Comparison of ENCODE assay signal across 8 cellular contexts in the genomic region with DNA sequence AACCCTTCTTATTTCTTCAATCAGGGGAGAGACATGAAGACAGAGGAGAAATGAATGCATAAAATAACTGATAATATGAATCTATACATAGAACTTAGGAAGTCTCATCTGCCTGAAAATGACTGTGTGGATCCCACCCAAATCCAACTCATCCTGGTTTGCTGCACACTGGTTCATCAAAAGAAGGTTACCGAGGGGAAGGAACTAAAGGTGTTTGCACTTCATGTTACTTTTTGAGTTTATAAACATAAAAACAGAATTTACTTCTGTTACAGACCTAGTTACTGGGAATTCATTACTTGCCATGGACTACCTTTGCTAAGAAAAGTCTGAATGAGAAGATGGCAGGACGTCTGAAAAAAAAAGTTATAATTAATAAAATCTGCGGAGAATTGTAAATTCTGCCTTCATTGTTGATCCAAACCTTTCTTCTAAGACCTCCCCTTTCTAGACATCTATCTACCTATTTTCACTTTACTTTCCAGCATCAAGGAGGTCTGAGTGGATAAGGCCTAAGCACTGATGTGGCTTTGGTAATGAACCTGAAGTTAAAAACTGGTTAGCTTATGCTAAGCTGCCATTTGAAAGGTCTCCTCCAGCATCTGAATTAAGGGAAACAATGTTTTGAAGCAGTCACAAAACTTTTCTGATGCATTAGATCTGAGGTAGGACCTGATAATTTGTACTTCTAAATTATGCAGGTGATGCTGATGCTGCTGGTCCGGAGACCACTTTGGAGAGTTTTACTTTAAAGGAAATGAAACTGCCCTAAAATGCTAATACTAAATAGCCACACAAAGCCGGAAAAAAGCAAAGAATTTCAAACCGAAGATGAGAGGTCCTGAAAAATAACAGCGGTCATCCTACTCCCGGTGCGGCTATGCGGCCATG.
DNase-seq lines count a peak whose midpoint lies in the region; ATAC-seq and TF ChIP-seq lines count a peak whose summit lies in the region.

No MANE protein-coding gene starts in this region.

- DNase-seq in T-helper 1 cell (no peak), epithelial cell of proximal tubule (ENCODE audit: low read depth) (no peak), gastrocnemius medialis (no peak), C1 segment of cervical spinal cord (lab: John Stamatoyannopoulos, UW) (no peak), NCI-H2029 treated with DMSO at 0.1 percent for 48 hours (lab: John Stamatoyannopoulos, UW) (no peak)

- no peaks in the 10 kb centered on the region for H3K9me3 Mint-ChIP-seq in T-helper 1 cell treated with Interleukin-12 subunit alpha and Interleukin-12 subunit beta and Interleukin-4 antibody, amounts not matched to agents 30 μg/mL and 1 μg/mL, for 36 hours

- H4K20me1 ChIP-seq in OCI-LY3 (ENCODE audit: insufficient read depth, low read length), result no peaks in the 10 kb centered on the region

- H3K4me3 ChIP-seq in OCI-LY3 (ENCODE audit: low read length), result peak overlapping the region; percentile 97
- H3K4me3 ChIP-seq in epithelial cell of proximal tubule (ENCODE audit: low read depth, low read length), result peak overlapping the region; percentile 80
- peak overlapping the region; percentile 55 to 79 (median 74) for H3K4me3 ChIP-seq in gastrocnemius medialis

- H3K27ac Mint-ChIP-seq in T-helper 1 cell treated with Interleukin-12 subunit alpha and Interleukin-12 subunit beta and Interleukin-4 antibody, amounts not matched to agents 30 μg/mL and 1 μg/mL, for 36 hours, result peak overlapping the region; percentile 100

- in situ Hi-C loops in gastrocnemius medialis (cut with MboI; ENCODE audit: low sequenced_read_pairs in 4 of 4), result loop anchor here in 2 of 4 donors (10.0 to 25.0 kb wide), 2 partner anchors 424 to 966 kb away; a partner anchor contains a TSS

- peaks cover 7% of the 10 kb centered on the region for H3K79me2 ChIP-seq in OCI-LY3 (ENCODE audit: low read length)

- H3K9me3 ChIP-seq in OCI-LY3 (ENCODE audit: insufficient read depth, low read length), result no peaks in the 10 kb centered on the region
- H3K9me3 ChIP-seq in gastrocnemius medialis, result no peaks in the 10 kb centered on the region

- peaks cover 54% of the 10 kb centered on the region for H3K4me1 Mint-ChIP-seq in T-helper 1 cell treated with Interleukin-12 subunit alpha and Interleukin-12 subunit beta and Interleukin-4 antibody, amounts not matched to agents 30 μg/mL and 1 μg/mL, for 36 hours (ENCODE audit: low read depth)

- H3K36me3 ChIP-seq in OCI-LY3 (replicated peaks; ENCODE audit: low read depth, low read length) (no peaks in the 10 kb centered on the region), gastrocnemius medialis (no peaks in the 10 kb centered on the region)

- no peaks in the 10 kb centered on the region for H3K27me3 ChIP-seq in OCI-LY3 (ENCODE audit: low read depth, low read length)
- no peaks in the 10 kb centered on the region for H3K27me3 ChIP-seq in gastrocnemius medialis

- H3K27ac ChIP-seq in OCI-LY3 (ENCODE audit: low read length), result peak overlapping the region; percentile 97
- H3K27ac ChIP-seq in gastrocnemius medialis, result peak overlapping the region; percentile 84 to 91 (median 87)

- H3K36me3 Mint-ChIP-seq in T-helper 1 cell treated with Interleukin-12 subunit alpha and Interleukin-12 subunit beta and Interleukin-4 antibody, amounts not matched to agents 30 μg/mL and 1 μg/mL, for 36 hours (ENCODE audit: low read depth), result peaks cover 8% of the 10 kb centered on the region

- H2AFZ ChIP-seq in OCI-LY3 (ENCODE audit: low read depth, low read length), result 0 out of 2 replicates have a peak overlapping the region, but pooled peaks have one; percentile 47

- ATAC-seq in gastrocnemius medialis (no peak), HG03095 (IDR thresholded peaks at IDR 0.05; ENCODE audit: unreplicated experiment) (no peak)

- peaks cover 30% of the 10 kb centered on the region for H3K4me1 ChIP-seq in OCI-LY3 (ENCODE audit: low read length)
- peaks cover 4 to 13% of the 10 kb centered on the region in 2 donors for H3K4me1 ChIP-seq in gastrocnemius medialis

- TF ChIP-seq POLR2A in gastrocnemius medialis (IDR thresholded peaks at IDR 0.05), result no peak

- peak overlapping the region; percentile 89 for H3K4me3 Mint-ChIP-seq in T-helper 1 cell treated with Interleukin-12 subunit alpha and Interleukin-12 subunit beta and Interleukin-4 antibody, amounts not matched to agents 30 μg/mL and 1 μg/mL, for 36 hours

- peak overlapping the region; percentile 87 for H3K4me2 ChIP-seq in OCI-LY3 (ENCODE audit: low read length)

- no peaks in the 10 kb centered on the region for H3K27me3 Mint-ChIP-seq in T-helper 1 cell treated with Interleukin-12 subunit alpha and Interleukin-12 subunit beta and Interleukin-4 antibody, amounts not matched to agents 30 μg/mL and 1 μg/mL, for 36 hours (ENCODE audit: low read depth)

- no peak for TF ChIP-seq CTCF in OCI-LY3 (IDR thresholded peaks at IDR 0.05; ENCODE audit: low read depth, low read length)
- no peak for TF ChIP-seq CTCF in epithelial cell of proximal tubule (conservative IDR thresholded peaks at IDR 0.05; ENCODE audit: low read depth, low read length)
- no peak for TF ChIP-seq CTCF in gastrocnemius medialis (IDR thresholded peaks at IDR 0.05 in 4 of 5, conservative IDR thresholded peaks at IDR 0.05 in 1 of 5)

- intact Hi-C loops in gastrocnemius medialis (cut with DNase I; ENCODE audit: low total_unique reads), result loop anchor here (5.0 to 10.0 kb wide), 7 partner anchors 49 to 424 kb away; a partner anchor contains a TSS

- H3K9ac ChIP-seq in OCI-LY3 (ENCODE audit: low read length), result peak overlapping the region; percentile 64
